In the genomic region with DNA sequence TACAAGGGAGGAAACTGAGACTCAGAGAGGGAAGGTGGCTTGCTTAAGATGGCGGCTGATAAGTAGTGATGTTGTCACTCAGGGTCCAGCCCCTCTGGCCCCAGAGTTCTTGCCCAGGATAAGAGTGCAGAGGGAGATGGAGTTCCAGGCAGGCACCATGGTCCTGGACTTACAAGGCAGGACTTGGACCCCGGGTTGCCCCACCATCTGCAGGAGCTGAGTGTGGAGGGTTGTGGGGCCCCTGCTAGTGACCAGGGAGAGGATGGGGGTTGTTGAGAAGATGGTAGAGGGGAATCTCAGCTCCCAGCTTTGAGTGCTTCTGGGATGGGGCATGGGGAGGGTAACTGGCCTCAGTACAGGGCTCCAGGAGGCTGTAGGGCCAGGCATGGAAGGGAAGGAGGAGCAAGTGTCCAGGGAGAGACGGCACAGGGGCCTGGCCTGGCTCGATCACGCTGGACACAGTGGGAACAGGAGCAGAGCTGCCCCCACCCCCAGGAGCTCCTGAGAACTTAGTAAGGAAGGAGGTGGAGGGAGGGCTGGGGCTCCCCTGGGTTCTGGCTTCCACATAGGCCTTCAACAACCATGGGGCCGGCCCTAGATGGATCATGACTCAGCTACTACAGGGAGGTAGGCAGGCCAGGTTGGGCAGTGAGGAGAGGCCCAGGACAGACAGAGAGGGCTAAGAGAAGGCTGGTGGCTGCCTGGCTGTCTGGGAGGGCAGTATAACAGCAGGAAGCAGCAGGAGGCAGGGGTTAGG, we compare ENCODE assay signal across 11 cellular contexts. TPM values are rescaled to one million over a fixed set of nuclear protein-coding genes. Genes with fewer than 3 reads are reported as not detected.
DNase-seq lines count a peak whose midpoint lies in the region; ATAC-seq, FAIRE-seq and TF ChIP-seq lines count a peak whose summit lies in the region.
"Had no signal": no experiment of that assay in that cellular context is flagged by ENCODE, and none has a peak within 500 bp of the region (broad histone marks: within the 10 kb centered on the region; RNA-seq: fewer than 3 reads in every experiment).

No MANE protein-coding gene starts in this region.

- H4K20me1 ChIP-seq in astrocyte (ENCODE audit: insufficient read depth, low read length), result no peaks in the 10 kb centered on the region

- no peaks in the 10 kb centered on the region for H3K27me3 ChIP-seq in astrocyte (ENCODE audit: insufficient read depth, low read length)
- H3K27me3 ChIP-seq: gastroesophageal sphincter had no signal

- H3K4me3 ChIP-seq in astrocyte (ENCODE audit: insufficient read depth, low read depth, low read length), result no peak overlapping the region
- H3K4me3 ChIP-seq: gastroesophageal sphincter had no signal

- peak overlapping the region; percentile 67 for H3K27ac Mint-ChIP-seq in astrocyte (ENCODE audit: unreplicated experiment)

- H3K9me3 ChIP-seq in astrocyte (ENCODE audit: insufficient read depth, low read depth, low read length), result no peaks in the 10 kb centered on the region

- H3K27me3 Mint-ChIP-seq in astrocyte (ENCODE audit: low read depth, unreplicated experiment), result peaks cover 3% of the 10 kb centered on the region
- H3K27me3 Mint-ChIP-seq: CD4-positive, alpha-beta memory T cell had no signal

- FAIRE-seq in H54 (lab: Jason Lieb, UNC), result no peak
- no peak for FAIRE-seq in astrocyte (lab: Jason Lieb, UNC)

- no peak for ATAC-seq in GM21367 (IDR thresholded peaks at IDR 0.05; ENCODE audit: unreplicated experiment)
- ATAC-seq in GM21528 (IDR thresholded peaks at IDR 0.05; ENCODE audit: low FRiP score, unreplicated experiment), result no peak

- H3K4me3 Mint-ChIP-seq in astrocyte (ENCODE audit: unreplicated experiment), result no peak overlapping the region
- H3K4me3 Mint-ChIP-seq: CD4-positive, alpha-beta memory T cell had no signal

- H3K36me3 ChIP-seq in astrocyte (ENCODE audit: insufficient read depth, low read length), result no peaks in the 10 kb centered on the region
- H3K36me3 ChIP-seq: gastroesophageal sphincter had no signal

- no peaks in the 10 kb centered on the region for H3K9me3 Mint-ChIP-seq in astrocyte (ENCODE audit: unreplicated experiment)

- DNase-seq in AG08395 (ENCODE audit: low spot score), result peak; percentile 27
- DNase-seq in H54 (ENCODE audit: insufficient read length, low spot score), result peak; percentile 82
- DNase-seq in astrocyte (ENCODE audit: low read depth), result peak; percentile 55
- DNase-seq in kidney tubule cell (ENCODE audit: low spot score), result peak; percentile 57
- no peak for DNase-seq in RPMI8226
- no peak for DNase-seq in DMS153 (lab: John Stamatoyannopoulos, UW)
- DNase-seq: NCI-H1436 treated with DMSO at 0.1 percent for 48 hours had no signal

- peak overlapping the region; percentile 61 for H2AFZ ChIP-seq in astrocyte (ENCODE audit: low read depth, low read length)

- peaks cover 11% of the 10 kb centered on the region for H3K4me1 Mint-ChIP-seq in astrocyte (ENCODE audit: low read depth, unreplicated experiment)

- TF ChIP-seq POLR2A in H54 (IDR thresholded peaks at IDR 0.05; ENCODE audit: low read depth, low read length), result no peak

- no peaks in the 10 kb centered on the region for H3K79me2 ChIP-seq in astrocyte (ENCODE audit: insufficient read depth, low read length)

- H3K9ac ChIP-seq in astrocyte (ENCODE audit: low read length), result no peak overlapping the region

- H3K36me3 Mint-ChIP-seq in astrocyte (ENCODE audit: low read depth, unreplicated experiment), result no peaks in the 10 kb centered on the region

- no peak overlapping the region for H3K27ac ChIP-seq in astrocyte (ENCODE audit: low read depth, low read length)
- H3K27ac ChIP-seq: gastroesophageal sphincter had no signal

- no peak overlapping the region for H3K4me2 ChIP-seq in astrocyte (ENCODE audit: low read length)

- no peak for TF ChIP-seq CTCF in astrocyte (IDR thresholded peaks at IDR 0.05; ENCODE audit: insufficient read depth, low read depth, low read length)

- peaks cover 8% of the 10 kb centered on the region for H3K4me1 ChIP-seq in astrocyte (ENCODE audit: insufficient read depth, low read length)

RNA-seq across cellular contexts. Expression of a gene that starts 28.2 kb away (rescaled TPM):
- total RNA-seq in astrocyte, result 25.3 and 31.7 TPM in 2 replicates

Comparison
In these comparisons a context has a peak if more than half of its experiments do, and no peak if none do; other contexts are left out.
1. DNase-seq: peak in AG08395 (single experiment), H54 (single experiment), astrocyte (single experiment) and kidney tubule cell (single experiment); none in RPMI8226 (single experiment) and DMS153 (single experiment).